8 cellular contexts compared by ENCODE assay signal in genomic region chr19:11924886-11925583, GRCh38. TPM values are rescaled to one million over a fixed set of nuclear protein-coding genes. Genes with fewer than 3 reads are reported as not detected.
A peak's percentile ranks its signal among the peaks of the same experiment; 100 is the strongest.
DNase-seq lines count a peak whose midpoint lies in the region; ATAC-seq, FAIRE-seq and TF ChIP-seq lines count a peak whose summit lies in the region.

ZNF700 (plus strand) TSS chr19:11925107; CDS start chr19:11925211, 104 bp downstream.

- H3K9me3 ChIP-seq in OCI-LY7 (ENCODE audit: low read length) (no peaks in the 10 kb centered on the region), endothelial cell of umbilical vein (replicated peaks; ENCODE audit: control insufficient read depth, insufficient read depth, low read length) (no peaks in the 10 kb centered on the region)

- no peaks in the 10 kb centered on the region for H3K27me3 ChIP-seq in endothelial cell of umbilical vein (ENCODE audit: control insufficient read depth in 2 of 2, insufficient read depth in 2 of 2, low read length in 2 of 2)

- peak within 1 kb of the TSS; percentile 85 for H3K9ac ChIP-seq in endothelial cell of umbilical vein (replicated peaks; ENCODE audit: extremely low read depth, insufficient read depth, low read length)

- peaks cover 17% of the 10 kb centered on the region for H3K4me1 ChIP-seq in OCI-LY7 (ENCODE audit: insufficient read depth, low read length, poor library complexity, severe bottlenecking)
- peaks cover 15% of the 10 kb centered on the region for H3K4me1 ChIP-seq in endothelial cell of umbilical vein (ENCODE audit: control insufficient read depth, extremely low read depth, insufficient read depth, low read length)

- H3K36me3 ChIP-seq in OCI-LY7 (ENCODE audit: insufficient read depth, low read length) (peaks cover 18% of the 10 kb centered on the region), endothelial cell of umbilical vein (ENCODE audit: control insufficient read depth in 2 of 2, extremely low read depth in 1 of 2, insufficient read depth in 2 of 2, low read length in 2 of 2) (no peaks in the 10 kb centered on the region)

- peak; percentile 87 for TF ChIP-seq POLR2A in endothelial cell of umbilical vein (IDR thresholded peaks at IDR 0.05; ENCODE audit: low read depth, low read length)

- peak; percentile 89 for ATAC-seq in GM21528 (IDR thresholded peaks at IDR 0.05; ENCODE audit: low FRiP score, unreplicated experiment)

- TF ChIP-seq CTCF in OCI-LY7 (conservative IDR thresholded peaks at IDR 0.05; ENCODE audit: low read length) (no peak), endothelial cell of umbilical vein (IDR thresholded peaks at IDR 0.05; ENCODE audit: extremely low read depth in 1 of 2, insufficient read depth in 1 of 2, low read depth in 1 of 2, low read length in 2 of 2) (no peak)

- H3K79me2 ChIP-seq in OCI-LY7 (ENCODE audit: insufficient read depth, low read depth, low read length) (peaks cover 31% of the 10 kb centered on the region), endothelial cell of umbilical vein (ENCODE audit: control insufficient read depth, insufficient read depth, low read length) (peaks cover 2% of the 10 kb centered on the region)

- intact Hi-C loops in OCI-LY7 (cut with micrococcal nuclease; ENCODE audit: unreplicated experiment) (loop anchor here (1.0 to 5.0 kb wide), 4 partner anchors 39 to 215 kb away; partner anchors contain the start of genes ZNF20 and ZNF491), endothelial cell of umbilical vein (cut with micrococcal nuclease) (loop anchor here (1.0 to 5.0 kb wide), 4 partner anchors 128 to 742 kb away; partner anchors contain the start of genes MAN2B1, WDR83, ZNF441 and ZNF491)

- H2AFZ ChIP-seq in OCI-LY7 (ENCODE audit: low read length) (peak within 1 kb of the TSS; percentile 83), endothelial cell of umbilical vein (ENCODE audit: low read depth, low read length) (peak within 1 kb of the TSS; percentile 98)

- H3K4me3 ChIP-seq in OCI-LY7 (ENCODE audit: low read depth, low read length, poor library complexity, severe bottlenecking): peak within 1 kb of the TSS; percentile 86
- peak within 1 kb of the TSS; percentile 59 to 90 (median 81) for H3K4me3 ChIP-seq in endothelial cell of umbilical vein (replicated peaks in 1 of 3; ENCODE audit: insufficient read depth in 1 of 3, low read depth in 1 of 3, low read length in 3 of 3)

- FAIRE-seq in endothelial cell of umbilical vein (lab: Jason Lieb, UNC): peak; percentile 81

- peak; percentile 92 for DNase-seq in DMS 273 treated with DMSO at 0.1 percent for 48 hours (lab: John Stamatoyannopoulos, UW)
- peak; percentile 89 for DNase-seq in HuH-7.5 (ENCODE audit: low spot score)
- DNase-seq in OCI-LY7 (ENCODE audit: low spot score): peak; percentile 97
- peak; percentile 87 for DNase-seq in activated T-cell treated with anti-CD3 and anti-CD28 coated beads for 1 hour (ENCODE audit: low read depth)
- peak; percentile 91 for DNase-seq in endothelial cell of umbilical vein (ENCODE audit: low read depth, low spot score)
- DNase-seq in midbrain (lab: John Stamatoyannopoulos, UW): peak; percentile 93
- peak; percentile 89 for DNase-seq in stimulated activated CD8-positive, alpha-beta memory T cell treated with anti-CD3 and anti-CD28 coated beads, Interleukin-15, amount 100 ng/mL, for 48 hours (ENCODE audit: low read depth in 2 of 2)

- POLR2A ChIA-PET in OCI-LY7 (lab: Charles Lee): interaction anchor here (1.1 to 1.3 kb wide), 2 partner anchors 62 to 216 kb away, joined by 4 to 9 read pairs; partner anchors contain the start of gene ZNF20
- POLR2A ChIA-PET in endothelial cell of umbilical vein (lab: Charles Lee): interaction anchor here (0.8 to 1.9 kb wide), 2 partner anchors 64 to 748 kb away, joined by 3 to 5 read pairs; no protein-coding TSS in a partner anchor

- BruUV-seq in OCI-LY7 (replicated peaks; lab: Mats Ljungman, UMichigan): no TSS peak
- BruUV-seq in endothelial cell of umbilical vein (replicated peaks; lab: Mats Ljungman, UMichigan): TSS peak; percentile 48

- H4K20me1 ChIP-seq in OCI-LY7 (ENCODE audit: insufficient read depth, low read length): peaks cover 4% of the 10 kb centered on the region; the same call in 1 of the 2 replicates
- no peaks in the 10 kb centered on the region for H4K20me1 ChIP-seq in endothelial cell of umbilical vein (replicated peaks; ENCODE audit: control insufficient read depth, extremely low read depth, insufficient read depth, low read length)

- dilution Hi-C loops in endothelial cell of umbilical vein (cut with MboI; ENCODE audit: extremely low pct_ligation_motif_present, low sequenced_read_pairs): no loop called here

- H3K4me2 ChIP-seq in OCI-LY7 (ENCODE audit: low read length) (peak within 1 kb of the TSS; percentile 94), endothelial cell of umbilical vein (ENCODE audit: insufficient read depth, low read length) (peak within 1 kb of the TSS; percentile 95)

- H3K27ac ChIP-seq in OCI-LY7 (ENCODE audit: low read depth, low read length, poor library complexity, severe bottlenecking): peak within 1 kb of the TSS; percentile 94
- peak within 1 kb of the TSS; percentile 64 for H3K27ac ChIP-seq in endothelial cell of umbilical vein (ENCODE audit: insufficient read depth, low read depth, low read length)

- no peaks in the 10 kb centered on the region for H3K9me1 ChIP-seq in endothelial cell of umbilical vein (replicated peaks; ENCODE audit: control insufficient read depth, extremely low read depth, insufficient read depth, low read length)

- H3K9me2 ChIP-seq in OCI-LY7 (ENCODE audit: insufficient read depth, low read length): no peaks in the 10 kb centered on the region

- CTCF ChIA-PET in OCI-LY7 (lab: Charles Lee; ENCODE audit: unreplicated experiment): interaction anchor here (1.9 kb wide), 1 partner anchor 39 kb away, joined by 5 read pairs; no protein-coding TSS in a partner anchor
- CTCF ChIA-PET in endothelial cell of umbilical vein (lab: Charles Lee): interaction anchor here (0.6 to 4.0 kb wide), 11 partner anchors 16 to 923 kb away, joined by 3 to 162 read pairs (median 6); partner anchors contain the start of genes ZNF136, ZNF20 and ZNF491

TF ChIP-seq in endothelial cell of umbilical vein, 7 proteins besides CTCF, POLR2A, EP300 and RAD21:
- TF ChIP-seq JUN (IDR thresholded peaks at IDR 0.05; ENCODE audit: borderline replicate concordance, insufficient read depth, insufficient read length, low read depth): no peak
- peak; percentile 58 for TF ChIP-seq POLR2AphosphoS5 (IDR thresholded peaks at IDR 0.05; ENCODE audit: insufficient read depth, low read depth, low read length)

RNA-seq across cellular contexts. Expression of gene ZNF700, which starts in this region (rescaled TPM):
- total RNA-seq in OCI-LY7 (2014; rRNA removed; shearing (Covaris generic)): 18.2 and 20.4 TPM in 2 replicates
- 28.2 and 28.4 TPM in 2 replicates for total RNA-seq in OCI-LY7 (2022)
- 6.9 and 7.9 TPM in 2 replicates for total RNA-seq in endothelial cell of umbilical vein
- polyA plus RNA-seq in endothelial cell of umbilical vein: 1.8 and 2.3 TPM in 2 replicates
- 2.9 and 3.3 TPM in 2 replicates for polyA plus RNA-seq in endothelial cell of umbilical vein (2011; cell fraction: cytosol; rRNA removed)
- polyA plus RNA-seq in endothelial cell of umbilical vein (2011; cell fraction: nucleus; rRNA removed): 24.0 and 26.5 TPM in 2 replicates
- 3.4 and 3.8 TPM in 2 replicates for polyA plus RNA-seq in endothelial cell of umbilical vein (2012)
- polyA minus RNA-seq in endothelial cell of umbilical vein: 3.2 and 3.9 TPM in 2 replicates
- polyA minus RNA-seq in endothelial cell of umbilical vein (2011; cell fraction: cytosol; rRNA and poly(A)+ RNA removed): 2.8 TPM
- 4.7 and 8.0 TPM in 2 replicates for polyA minus RNA-seq in endothelial cell of umbilical vein (2011; cell fraction: nucleus; rRNA and poly(A)+ RNA removed)

Comparison
In these comparisons a context has a peak if more than half of its experiments do, and no peak if none do; other contexts are left out.
1. Peak in every context shown above with its lines: DNase-seq, ATAC-seq, H3K4me3 ChIP-seq and H3K27ac ChIP-seq.